In the genomic region with DNA sequence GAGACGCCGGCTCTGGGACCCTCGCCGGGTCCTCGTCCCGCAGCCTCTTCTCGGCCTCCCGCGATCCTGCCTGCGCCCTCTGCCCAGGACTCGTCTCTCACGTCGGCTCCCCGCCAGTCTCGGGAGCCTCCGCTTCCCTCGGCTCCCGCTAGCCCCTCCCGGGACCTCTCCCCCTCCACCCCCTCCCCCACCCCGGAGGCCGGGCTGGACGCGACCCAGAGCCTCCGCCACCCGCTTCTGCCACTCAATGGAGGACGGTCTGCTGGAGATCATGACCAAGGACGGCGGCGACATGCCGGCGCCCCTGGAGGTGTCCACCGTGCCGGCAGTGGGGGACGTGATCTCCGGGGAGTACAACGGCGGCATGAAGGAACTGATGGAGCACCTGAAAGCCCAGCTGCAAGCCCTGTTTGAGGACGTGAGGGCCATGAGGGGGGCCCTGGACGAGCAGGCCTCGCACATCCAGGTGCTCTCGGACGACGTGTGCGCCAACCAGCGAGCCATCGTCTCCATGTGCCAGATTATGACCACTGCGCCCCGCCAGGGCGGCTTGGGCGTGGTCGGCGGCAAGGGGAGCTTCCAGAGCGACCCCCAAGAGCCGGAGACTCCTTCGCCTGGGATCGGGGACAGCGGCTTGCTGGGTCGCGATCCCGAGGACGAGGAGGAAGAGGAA, we compare ENCODE assay signal across 10 cellular contexts. TPM values are rescaled to one million over a fixed set of nuclear protein-coding genes. Genes with fewer than 3 reads are reported as not detected.
DNase-seq lines count a peak whose midpoint lies in the region; ATAC-seq, FAIRE-seq and TF ChIP-seq lines count a peak whose summit lies in the region.
"Had no signal": no experiment of that assay in that cellular context is flagged by ENCODE, and none has a peak within 500 bp of the region (broad histone marks: within the 10 kb centered on the region; RNA-seq: fewer than 3 reads in every experiment).

No MANE protein-coding gene starts in this region.

- TF ChIP-seq POLR2A in endothelial cell of umbilical vein (IDR thresholded peaks at IDR 0.05; ENCODE audit: low read depth, low read length) = no peak

- H3K4me1 ChIP-seq in endothelial cell of umbilical vein (ENCODE audit: control insufficient read depth, extremely low read depth, insufficient read depth, low read length) (no peaks in the 10 kb centered on the region), osteoblast (ENCODE audit: insufficient read depth, low read length) (peaks cover 10% of the 10 kb centered on the region)

- H3K4me3 ChIP-seq in SU-DHL-6 (ENCODE audit: insufficient read depth, low read length, poor library complexity, severe bottlenecking) (peak overlapping the region; percentile 64), endothelial cell of umbilical vein (replicated peaks in 1 of 3; ENCODE audit: insufficient read depth in 1 of 3, low read depth in 1 of 3, low read length in 3 of 3) (peak overlapping the region in 2 of 3 experiments; percentile 48 to 57), osteoblast (ENCODE audit: insufficient read depth, low read length) (peak overlapping the region; percentile 78)

- intact Hi-C loops in endothelial cell of umbilical vein (cut with micrococcal nuclease) = loop anchor here (1.0 to 5.0 kb wide), 2 partner anchors 14 to 268 kb away; no protein-coding TSS in a partner anchor

- H3K79me2 ChIP-seq in SU-DHL-6 (ENCODE audit: insufficient read depth, low read length) (no peaks in the 10 kb centered on the region), endothelial cell of umbilical vein (ENCODE audit: control insufficient read depth, insufficient read depth, low read length) (no peaks in the 10 kb centered on the region), osteoblast (ENCODE audit: insufficient read depth, low read length) (no peaks in the 10 kb centered on the region)

- TF ChIP-seq CTCF in SU-DHL-6 (IDR thresholded peaks at IDR 0.05; ENCODE audit: insufficient read depth, low read length, poor library complexity, severe bottlenecking) (no peak), endothelial cell of umbilical vein (IDR thresholded peaks at IDR 0.05; ENCODE audit: extremely low read depth in 1 of 2, insufficient read depth in 1 of 2, low read depth in 1 of 2, low read length in 2 of 2) (no peak), osteoblast (IDR thresholded peaks at IDR 0.05; ENCODE audit: extremely low read depth, low read depth, low read length) (no peak)

- DNase-seq in endothelial cell of umbilical vein (ENCODE audit: low read depth, low spot score) (no peak), osteoblast (ENCODE audit: insufficient read length, low spot score, missing footprints) (no peak), NCI-H1694 (lab: John Stamatoyannopoulos, UW) (no peak), NCI-H1436 (lab: John Stamatoyannopoulos, UW) (no peak), MV-4-11 (lab: John Stamatoyannopoulos, UW) (no peak)
- no peak for DNase-seq in stimulated activated CD4-positive, alpha-beta T cell treated with anti-CD3 and anti-CD28 coated beads, Interleukin-4, amount 100 ng/mL, for 24 hours

- H2AFZ ChIP-seq in SU-DHL-6 (ENCODE audit: low read depth, low read length, severe bottlenecking) (peak overlapping the region; percentile 88), endothelial cell of umbilical vein (ENCODE audit: low read depth, low read length) (peak overlapping the region; percentile 64), osteoblast (ENCODE audit: low read length) (peak overlapping the region; percentile 93)

- no peaks in the 10 kb centered on the region for H4K20me1 ChIP-seq in SU-DHL-6 (ENCODE audit: low read depth, low read length)
- H4K20me1 ChIP-seq in endothelial cell of umbilical vein (replicated peaks; ENCODE audit: control insufficient read depth, extremely low read depth, insufficient read depth, low read length) = no peaks in the 10 kb centered on the region
- H4K20me1 ChIP-seq in osteoblast (ENCODE audit: insufficient read depth, low read length) = no peaks in the 10 kb centered on the region

- BruUV-seq in endothelial cell of umbilical vein (replicated peaks; lab: Mats Ljungman, UMichigan) = no TSS peak

- no peaks in the 10 kb centered on the region for H3K9me2 ChIP-seq in SU-DHL-6 (replicated peaks; ENCODE audit: insufficient read depth, low read length)

- H3F3A ChIP-seq in SU-DHL-6 (ENCODE audit: insufficient read depth) = no peaks in the 10 kb centered on the region

- no peak for FAIRE-seq in endothelial cell of umbilical vein (lab: Jason Lieb, UNC)

- H3K9me3 ChIP-seq in SU-DHL-6 (ENCODE audit: insufficient read depth, low read length) (no peaks in the 10 kb centered on the region), endothelial cell of umbilical vein (replicated peaks; ENCODE audit: control insufficient read depth, insufficient read depth, low read length) (no peaks in the 10 kb centered on the region), osteoblast (ENCODE audit: low read depth, low read length) (no peaks in the 10 kb centered on the region)

- peak overlapping the region; percentile 49; the same call in 1 of the 2 replicates for H3K9ac ChIP-seq in SU-DHL-6 (ENCODE audit: low read length)
- peak overlapping the region; percentile 5 for H3K9ac ChIP-seq in endothelial cell of umbilical vein (replicated peaks; ENCODE audit: extremely low read depth, insufficient read depth, low read length)

- ATAC-seq in GM18502 (IDR thresholded peaks at IDR 0.05; ENCODE audit: poor library complexity, unreplicated experiment) = peak; percentile 7

- POLR2A ChIA-PET in endothelial cell of umbilical vein (lab: Charles Lee) = no interaction called here

- H3K36me3 ChIP-seq in SU-DHL-6 (ENCODE audit: low read length) (no peaks in the 10 kb centered on the region), endothelial cell of umbilical vein (ENCODE audit: control insufficient read depth in 2 of 2, extremely low read depth in 1 of 2, insufficient read depth in 2 of 2, low read length in 2 of 2) (no peaks in the 10 kb centered on the region), osteoblast (ENCODE audit: insufficient read depth, low read length) (no peaks in the 10 kb centered on the region)

- CTCF ChIA-PET in endothelial cell of umbilical vein (lab: Charles Lee) = interaction anchor here (1.5 to 1.6 kb wide), 2 partner anchors 10 to 12 kb away, joined by 4 to 7 read pairs; no protein-coding TSS in a partner anchor

- H3K9me1 ChIP-seq in endothelial cell of umbilical vein (replicated peaks; ENCODE audit: control insufficient read depth, extremely low read depth, insufficient read depth, low read length) = no peaks in the 10 kb centered on the region

- dilution Hi-C loops in endothelial cell of umbilical vein (cut with MboI; ENCODE audit: extremely low pct_ligation_motif_present, low sequenced_read_pairs) = no loop called here

- H3K4me2 ChIP-seq in SU-DHL-6 (ENCODE audit: low read depth, low read length, poor library complexity, severe bottlenecking) (peak overlapping the region; percentile 89), endothelial cell of umbilical vein (ENCODE audit: insufficient read depth, low read length) (peak overlapping the region; percentile 72), osteoblast (ENCODE audit: insufficient read depth, low read length) (peak overlapping the region; percentile 89)

- no peaks in the 10 kb centered on the region for H3K27me3 ChIP-seq in SU-DHL-6 (ENCODE audit: low read length)
- peaks cover 42 to 53% of the 10 kb centered on the region in 2 experiments for H3K27me3 ChIP-seq in endothelial cell of umbilical vein (ENCODE audit: control insufficient read depth in 2 of 2, insufficient read depth in 2 of 2, low read length in 2 of 2)
- H3K27me3 ChIP-seq in osteoblast (ENCODE audit: insufficient read depth, low read length) = peaks cover 45% of the 10 kb centered on the region

- H3K27ac ChIP-seq in SU-DHL-6 (ENCODE audit: low read depth, low read length) (no peak overlapping the region), endothelial cell of umbilical vein (ENCODE audit: insufficient read depth, low read depth, low read length) (no peak overlapping the region), osteoblast (ENCODE audit: low read depth, low read length) (no peak overlapping the region)

TF ChIP-seq in endothelial cell of umbilical vein, 7 proteins besides CTCF, POLR2A, EP300 and RAD21 (continues in another document):
- TF ChIP-seq JUN (IDR thresholded peaks at IDR 0.05; ENCODE audit: borderline replicate concordance, insufficient read depth, insufficient read length, low read depth) (no peak), MYC (IDR thresholded peaks at IDR 0.05; ENCODE audit: low read depth, low read length) (no peak), EZH2 (IDR thresholded peaks at IDR 0.05; ENCODE audit: borderline replicate concordance, low read depth, low read length, severe bottlenecking) (peak; percentile 97), FOS (IDR thresholded peaks at IDR 0.05; ENCODE audit: borderline replicate concordance, insufficient read depth, low read length) (no peak)

RNA-seq across cellular contexts. Expression of a gene that starts 0.6 kb away (rescaled TPM):
- 0.18 TPM in 1 of 2 replicates, not detected in the other for total RNA-seq in endothelial cell of umbilical vein
- 0.27 and 0.39 TPM in 2 replicates for polyA plus RNA-seq in endothelial cell of umbilical vein
- 0.23 and 0.25 TPM in 2 replicates for polyA plus RNA-seq in endothelial cell of umbilical vein (2011; cell fraction: cytosol; rRNA removed)
- polyA plus RNA-seq in endothelial cell of umbilical vein (2011; cell fraction: nucleus; rRNA removed) = 0.17 TPM in 2 replicates
- polyA plus RNA-seq in endothelial cell of umbilical vein (2012) = 0.11 and 0.22 TPM in 2 replicates
- polyA minus RNA-seq in endothelial cell of umbilical vein = 0.22 TPM in 1 of 2 replicates, not detected in the other
- not detected for polyA minus RNA-seq in endothelial cell of umbilical vein (2011; cell fraction: cytosol; rRNA and poly(A)+ RNA removed)
- 0.29 TPM in 1 of 2 replicates, not detected in the other for polyA minus RNA-seq in endothelial cell of umbilical vein (2011; cell fraction: nucleus; rRNA and poly(A)+ RNA removed)
- total RNA-seq in osteoblast = under 0.01 TPM in 1 of 2 replicates, not detected in the other

RNA-seq across cellular contexts. Expression of a gene that starts 19.1 kb away (rescaled TPM):
- total RNA-seq in endothelial cell of umbilical vein = not detected in 2 replicates
- not detected in 2 replicates for polyA plus RNA-seq in endothelial cell of umbilical vein
- polyA plus RNA-seq in endothelial cell of umbilical vein (2011; cell fraction: cytosol; rRNA removed) = not detected in 2 replicates
- polyA plus RNA-seq in endothelial cell of umbilical vein (2011; cell fraction: nucleus; rRNA removed) = not detected in 2 replicates
- polyA plus RNA-seq in endothelial cell of umbilical vein (2012) = not detected in 2 replicates
- polyA minus RNA-seq in endothelial cell of umbilical vein = not detected in 2 replicates
- polyA minus RNA-seq in endothelial cell of umbilical vein (2011; cell fraction: cytosol; rRNA and poly(A)+ RNA removed) = not detected
- not detected in 2 replicates for polyA minus RNA-seq in endothelial cell of umbilical vein (2011; cell fraction: nucleus; rRNA and poly(A)+ RNA removed)
- total RNA-seq in osteoblast = not detected in 2 replicates
- total RNA-seq: NCI-H460, renal cortical epithelial cell had no signal

RNA-seq across cellular contexts. Expression of a gene that starts 26.7 kb away (rescaled TPM):
- total RNA-seq in endothelial cell of umbilical vein = 26.5 and 29.7 TPM in 2 replicates
- polyA plus RNA-seq in endothelial cell of umbilical vein = 14.5 and 14.9 TPM in 2 replicates
- 16.9 and 17.3 TPM in 2 replicates for polyA plus RNA-seq in endothelial cell of umbilical vein (2011; cell fraction: cytosol; rRNA removed)
- 16.9 and 19.7 TPM in 2 replicates for polyA plus RNA-seq in endothelial cell of umbilical vein (2011; cell fraction: nucleus; rRNA removed)
- polyA plus RNA-seq in endothelial cell of umbilical vein (2012) = 16.5 and 24.5 TPM in 2 replicates
- polyA minus RNA-seq in endothelial cell of umbilical vein = 36.0 and 48.5 TPM in 2 replicates
- polyA minus RNA-seq in endothelial cell of umbilical vein (2011; cell fraction: cytosol; rRNA and poly(A)+ RNA removed) = 21.3 TPM
- 16.8 and 21.0 TPM in 2 replicates for polyA minus RNA-seq in endothelial cell of umbilical vein (2011; cell fraction: nucleus; rRNA and poly(A)+ RNA removed)
- 35.5 and 35.9 TPM in 2 replicates for total RNA-seq in osteoblast
